17 cellular contexts compared by ENCODE assay signal in the genomic region with DNA sequence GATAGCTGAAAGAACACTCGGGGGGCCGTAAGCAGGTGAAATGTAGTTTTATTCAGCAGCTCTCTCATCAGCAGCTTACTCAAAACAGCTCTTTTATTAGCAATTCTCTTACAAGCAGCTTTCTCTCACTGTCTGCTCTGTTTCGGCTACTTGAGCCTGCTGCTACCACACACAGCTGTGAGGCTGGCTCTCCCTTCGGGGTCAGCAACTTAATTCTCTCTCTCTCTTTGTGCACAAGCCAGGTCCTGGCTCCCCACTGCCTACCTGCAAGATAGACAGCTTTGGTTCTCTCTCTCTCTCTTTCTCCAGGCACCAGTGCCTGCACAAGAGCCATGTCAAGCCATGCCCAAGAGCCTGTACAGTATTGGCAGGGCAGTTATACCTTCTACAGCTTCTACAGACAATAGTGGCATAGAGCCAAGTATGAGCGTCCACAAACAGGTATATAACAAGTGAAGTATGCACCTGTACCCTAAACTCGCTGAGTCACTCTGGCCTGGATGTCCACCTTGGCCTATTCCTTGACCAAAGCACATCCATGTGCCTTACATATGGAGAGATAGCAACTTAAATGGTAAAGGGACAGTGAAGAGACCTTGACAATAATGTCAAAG.
DNase-seq lines count a peak whose midpoint lies in the region; ATAC-seq and TF ChIP-seq lines count a peak whose summit lies in the region.
"Had no signal": no experiment of that assay in that cellular context is flagged by ENCODE, and none has a peak within 500 bp of the region (broad histone marks: within the 10 kb centered on the region; RNA-seq: fewer than 3 reads in every experiment).

No MANE protein-coding gene starts in this region.

- no peak overlapping the region for H3K4me3 ChIP-seq in GM23338
- H3K4me3 ChIP-seq in neuronal stem cell (ENCODE audit: low read length in 2 of 2) = no peak overlapping the region
- no peak overlapping the region for H3K4me3 ChIP-seq in endodermal cell (ENCODE audit: low read length)
- H3K4me3 ChIP-seq: SK-N-MC had no signal

- no peaks in the 10 kb centered on the region for H4K20me1 ChIP-seq in GM23338 (replicated peaks; ENCODE audit: insufficient read depth)

- peak; percentile 83 for DNase-seq in DMS53 (lab: John Stamatoyannopoulos, UW)
- no peak for DNase-seq in GM23338 (ENCODE audit: low spot score)
- no peak for DNase-seq in WTC11 (ENCODE audit: low spot score)
- no peak for DNase-seq in neuronal stem cell (ENCODE audit: low spot score)
- no peak for DNase-seq in natural killer cell treated with Interleukin-12 subunit alpha and Interleukin-12 subunit beta and Interleukin-15 and Interleukin-18, amount 100 ng/mL, for 72 hours (ENCODE audit: low spot score)
- DNase-seq in endodermal cell = no peak
- DNase-seq: BE2C; CD4-positive, alpha-beta memory T cell; HCEC 1CT; IMR-90; NCI-H1694 treated with DMSO at 0.1 percent for 48 hours; NCI-H2171; NCI-H524; PC-3; T-cell had no signal

- peaks cover 5% of the 10 kb centered on the region; the same call in 1 of the 2 replicates for H3K9me2 ChIP-seq in GM23338 (ENCODE audit: insufficient read depth)

- H4K91ac ChIP-seq in neuronal stem cell (ENCODE audit: low read depth, low read length, poor library complexity) = no peak overlapping the region

- no peak overlapping the region for H2BK5ac ChIP-seq in neuronal stem cell (ENCODE audit: low read length)

- POLR2A ChIA-PET in WTC11 (lab: Charles Lee) = no interaction called here

- H3K36me3 Mint-ChIP-seq in GM23338 (ENCODE audit: low read depth) = no peaks in the 10 kb centered on the region
- no peaks in the 10 kb centered on the region for H3K36me3 Mint-ChIP-seq in WTC11
- no peaks in the 10 kb centered on the region for H3K36me3 Mint-ChIP-seq in natural killer cell treated with Interleukin-12 subunit alpha and Interleukin-12 subunit beta and Interleukin-15 and Interleukin-18, amount 100 ng/mL, for 72 hours
- no peaks in the 10 kb centered on the region for H3K36me3 Mint-ChIP-seq in endodermal cell (ENCODE audit: low read depth)
- H3K36me3 Mint-ChIP-seq: CD4-positive, alpha-beta memory T cell; T-cell had no signal

- H4K8ac ChIP-seq in neuronal stem cell (ENCODE audit: low read depth, low read length) = no peak overlapping the region

- H3K36me3 ChIP-seq in GM23338 (ENCODE audit: insufficient read depth) (no peaks in the 10 kb centered on the region), neuronal stem cell (replicated peaks in 1 of 2; ENCODE audit: control insufficient read depth in 2 of 2, insufficient read depth in 2 of 2, low read length in 2 of 2) (no peaks in the 10 kb centered on the region), endodermal cell (ENCODE audit: control insufficient read depth, insufficient read depth, low read length) (no peaks in the 10 kb centered on the region)
- H3K36me3 ChIP-seq: BE2C had no signal

- H3F3A ChIP-seq in GM23338 (replicated peaks; ENCODE audit: low read depth) = no peaks in the 10 kb centered on the region

- no peaks in the 10 kb centered on the region for H3K79me2 ChIP-seq in GM23338 (replicated peaks; ENCODE audit: insufficient read depth)

- H3K4me2 ChIP-seq in GM23338 (no peak overlapping the region), neuronal stem cell (ENCODE audit: insufficient read depth, low read length, poor library complexity, severe bottlenecking) (peak overlapping the region; percentile 19)

- H2BK12ac ChIP-seq in neuronal stem cell (ENCODE audit: low read length) = no peak overlapping the region

- H3K4me1 ChIP-seq in GM23338 (ENCODE audit: insufficient read depth) (peaks cover 24% of the 10 kb centered on the region), neuronal stem cell (ENCODE audit: control insufficient read depth in 2 of 2, insufficient read depth in 1 of 2, low read depth in 1 of 2, low read length in 2 of 2) (peaks cover 19 to 26% of the 10 kb centered on the region in 2 donors), endodermal cell (ENCODE audit: control insufficient read depth, insufficient read depth, low read length) (peaks cover 22% of the 10 kb centered on the region)
- H3K4me1 ChIP-seq: BE2C had no signal

- peak overlapping the region; percentile 64 for H3K18ac ChIP-seq in neuronal stem cell (ENCODE audit: low read length)

- no CpG with 5 or more reads among the region's 6 CpGs for WGBS in neuronal stem cell (ENCODE audit: extremely low coverage in 2 of 2, insufficient read length in 2 of 2, insufficient replicate concordance in 1 of 2), 2 donors
- WGBS in endodermal cell (ENCODE audit: insufficient coverage in 1 of 2, insufficient read length in 1 of 2), 2 experiments = 82 to 89% methylated on average over 4 to 6 of the region's 6 CpGs

- no peak overlapping the region for H3K4me3 Mint-ChIP-seq in GM23338
- no peak overlapping the region for H3K4me3 Mint-ChIP-seq in WTC11
- no peak overlapping the region for H3K4me3 Mint-ChIP-seq in natural killer cell treated with Interleukin-12 subunit alpha and Interleukin-12 subunit beta and Interleukin-15 and Interleukin-18, amount 100 ng/mL, for 72 hours
- no peak overlapping the region for H3K4me3 Mint-ChIP-seq in endodermal cell
- H3K4me3 Mint-ChIP-seq: CD4-positive, alpha-beta memory T cell; T-cell had no signal

- H2BK15ac ChIP-seq in neuronal stem cell (ENCODE audit: low read length) = no peak overlapping the region

- peaks cover 22% of the 10 kb centered on the region for H3K4me1 Mint-ChIP-seq in GM23338
- peaks cover 22% of the 10 kb centered on the region for H3K4me1 Mint-ChIP-seq in WTC11
- no peaks in the 10 kb centered on the region for H3K4me1 Mint-ChIP-seq in natural killer cell treated with Interleukin-12 subunit alpha and Interleukin-12 subunit beta and Interleukin-15 and Interleukin-18, amount 100 ng/mL, for 72 hours (ENCODE audit: low read depth in 2 of 2)
- H3K4me1 Mint-ChIP-seq in endodermal cell = peaks cover 50% of the 10 kb centered on the region
- H3K4me1 Mint-ChIP-seq: CD4-positive, alpha-beta memory T cell; T-cell had no signal

- H2AFZ ChIP-seq in GM23338 (peak overlapping the region; percentile 74; the same call in 1 of the 2 replicates), neuronal stem cell (ENCODE audit: low read length) (peak overlapping the region; percentile 52)

- no peaks in the 10 kb centered on the region for H3K27me3 ChIP-seq in GM23338 (ENCODE audit: insufficient read depth)
- no peaks in the 10 kb centered on the region for H3K27me3 ChIP-seq in neuronal stem cell (ENCODE audit: control insufficient read depth in 3 of 3, insufficient read depth in 3 of 3, low read depth in 1 of 3, low read length in 3 of 3)
- no peaks in the 10 kb centered on the region for H3K27me3 ChIP-seq in endodermal cell (ENCODE audit: control insufficient read depth, insufficient read depth, low read length, poor library complexity, severe bottlenecking)
- H3K27me3 ChIP-seq: BE2C had no signal

- H3K27ac ChIP-seq in GM23338 (ENCODE audit: low read depth) = no peak overlapping the region
- peak overlapping the region; percentile 83 for H3K27ac ChIP-seq in neuronal stem cell (replicated peaks; ENCODE audit: low read length)
- no peak overlapping the region for H3K27ac ChIP-seq in endodermal cell (ENCODE audit: low read depth, low read length)
- H3K27ac ChIP-seq: SK-N-MC had no signal

- TF ChIP-seq CTCF in GM23338 (conservative IDR thresholded peaks at IDR 0.05; ENCODE audit: low read depth in 2 of 2) (no peak), WTC11 (IDR thresholded peaks at IDR 0.05) (no peak), endodermal cell (conservative IDR thresholded peaks at IDR 0.05) (no peak)

- no peak overlapping the region for H3K14ac ChIP-seq in neuronal stem cell (ENCODE audit: low read length)

- H3K9me3 Mint-ChIP-seq in GM23338 = no peaks in the 10 kb centered on the region; the same call in 2 of the 3 replicates
- H3K9me3 Mint-ChIP-seq in WTC11 = peaks cover 4% of the 10 kb centered on the region; the same call in 1 of the 2 replicates
- H3K9me3 Mint-ChIP-seq in natural killer cell treated with Interleukin-12 subunit alpha and Interleukin-12 subunit beta and Interleukin-15 and Interleukin-18, amount 100 ng/mL, for 72 hours = peaks cover 3% of the 10 kb centered on the region
- H3K9me3 Mint-ChIP-seq in endodermal cell = no peaks in the 10 kb centered on the region
- H3K9me3 Mint-ChIP-seq: CD4-positive, alpha-beta memory T cell; T-cell had no signal

- H3K4ac ChIP-seq in neuronal stem cell (ENCODE audit: low read length) = no peak overlapping the region

- peak overlapping the region; percentile 24 for H3K9ac ChIP-seq in neuronal stem cell (ENCODE audit: low read depth, low read length, poor library complexity)
- H3K9ac ChIP-seq in endodermal cell (ENCODE audit: extremely low read depth, low read length, poor library complexity, severe bottlenecking) = no peak overlapping the region

- H2BK120ac ChIP-seq in neuronal stem cell (ENCODE audit: low read depth, low read length) = no peak overlapping the region

- H3K27me3 Mint-ChIP-seq in GM23338 (ENCODE audit: insufficient read depth, low read depth, poor library complexity) (no peaks in the 10 kb centered on the region), WTC11 (ENCODE audit: low read depth) (peaks cover 5% of the 10 kb centered on the region; the same call in 1 of the 2 replicates), endodermal cell (ENCODE audit: insufficient read depth) (no peaks in the 10 kb centered on the region)
- H3K27me3 Mint-ChIP-seq in natural killer cell treated with Interleukin-12 subunit alpha and Interleukin-12 subunit beta and Interleukin-15 and Interleukin-18, amount 100 ng/mL, for 72 hours = no peaks in the 10 kb centered on the region

- H3K79me1 ChIP-seq in neuronal stem cell (ENCODE audit: low read depth, low read length) = no peaks in the 10 kb centered on the region

- CTCF ChIA-PET in WTC11 (lab: Charles Lee) = interaction anchor here (1.1 kb wide), 1 partner anchor 9 kb away, joined by 3 read pairs; no protein-coding TSS in a partner anchor

- no peaks in the 10 kb centered on the region for H3K9me3 ChIP-seq in neuronal stem cell (replicated peaks in 1 of 2; ENCODE audit: control insufficient read depth in 2 of 2, insufficient read depth in 1 of 2, low read depth in 1 of 2, low read length in 2 of 2)
- H3K9me3 ChIP-seq in endodermal cell (ENCODE audit: control insufficient read depth, low read length) = no peaks in the 10 kb centered on the region
- H3K9me3 ChIP-seq: BE2C had no signal

- peak; percentile 36; the same call in 2 of the 3 replicates for ATAC-seq in GM23338
- no peak for ATAC-seq in WTC11
- no peak for ATAC-seq in GM18519 (IDR thresholded peaks at IDR 0.05; ENCODE audit: low FRiP score, unreplicated experiment)
- no peak for ATAC-seq in natural killer cell treated with Interleukin-12 subunit alpha and Interleukin-12 subunit beta and Interleukin-15 and Interleukin-18, amount 100 ng/mL, for 72 hours
- ATAC-seq: PC-3, T-cell had no signal

- no peak overlapping the region for H2AK5ac ChIP-seq in neuronal stem cell (ENCODE audit: low read depth, low read length)

- H3K27ac Mint-ChIP-seq in GM23338 (no peak overlapping the region), WTC11 (no peak overlapping the region), endodermal cell (no peak overlapping the region)
- H3K27ac Mint-ChIP-seq in natural killer cell treated with Interleukin-12 subunit alpha and Interleukin-12 subunit beta and Interleukin-15 and Interleukin-18, amount 100 ng/mL, for 72 hours = no peak overlapping the region
- H3K27ac Mint-ChIP-seq: CD4-positive, alpha-beta memory T cell; T-cell had no signal

- no peak overlapping the region for H3K23ac ChIP-seq in neuronal stem cell (ENCODE audit: low read depth, low read length, poor library complexity)
